In the genomic region with DNA sequence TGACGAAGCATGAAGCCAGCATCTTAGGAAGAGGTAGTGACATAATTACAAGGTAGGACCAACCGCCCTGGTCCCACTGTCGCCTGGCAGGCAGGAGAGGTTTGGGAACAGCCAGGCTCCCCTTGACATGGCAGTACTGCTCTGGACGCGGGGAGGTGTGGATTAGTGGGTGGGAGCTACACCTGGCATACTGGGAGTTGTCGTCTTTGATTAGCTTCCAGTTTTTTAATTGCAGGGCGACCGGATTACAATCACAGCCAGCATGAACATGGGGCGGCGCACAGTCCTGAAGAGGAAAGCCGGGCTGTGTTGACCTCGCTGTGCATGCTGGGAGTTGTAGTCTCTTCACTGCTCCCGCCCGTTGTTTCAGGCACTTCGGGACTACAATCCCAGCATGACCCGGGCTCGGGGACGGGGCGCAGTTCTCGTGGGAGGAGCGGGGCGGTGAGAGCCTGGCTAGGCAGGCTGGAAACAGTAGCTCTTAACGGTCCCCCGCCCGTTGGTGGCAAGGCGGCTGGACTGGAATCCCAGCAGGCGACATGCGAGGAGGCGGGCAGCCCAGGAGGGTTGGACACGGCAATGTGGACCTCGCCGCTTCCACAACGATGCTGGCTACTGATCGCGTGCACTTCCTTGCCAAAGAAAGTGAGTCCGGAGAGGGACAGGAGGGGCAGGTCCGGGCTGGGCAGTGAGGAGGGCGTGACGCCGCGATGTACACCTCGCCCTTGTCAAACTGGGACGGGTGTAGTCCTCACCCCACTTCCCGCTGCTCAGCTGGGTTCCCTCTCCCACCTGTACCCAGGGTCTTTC, we compare ENCODE assay signal across 8 cellular contexts.
DNase-seq lines count a peak whose midpoint lies in the region; ATAC-seq, FAIRE-seq and TF ChIP-seq lines count a peak whose summit lies in the region.

No MANE protein-coding gene starts in this region.

- intact Hi-C loops in K562 (cut with micrococcal nuclease) = no loop called here

- no peak for TF ChIP-seq POLR2A in K562 (conservative IDR thresholded peaks at IDR 0.05)

- no peaks in the 10 kb centered on the region for H3K27me3 Mint-ChIP-seq in type B pancreatic cell

- peaks cover 5% of the 10 kb centered on the region for H3K9me3 Mint-ChIP-seq in type B pancreatic cell

- TF ChIP-seq RAD21 in K562 (CRISPR knock-in tag; conservative IDR thresholded peaks at IDR 0.05 in 1 of 2, IDR thresholded peaks at IDR 0.05 in 1 of 2) = no peak

- CTCF ChIA-PET in K562 (lab: Yijun Ruan, JAX; ENCODE audit: low intra/inter-chr PET ratio) = no interaction called here

- H3K27ac Mint-ChIP-seq in type B pancreatic cell = no peak overlapping the region

- FAIRE-seq in HTR-8/SVneo (lab: Jason Lieb, UNC) (no peak), K562 (lab: Jason Lieb, UNC) (peak; percentile 15)

- H2BK120ac ChIP-seq in mesenchymal stem cell (ENCODE audit: low read depth, low read length) = no peak overlapping the region

- in situ Hi-C loops in K562 (cut with MboI) = no loop called here

- POLR2A ChIA-PET in K562 (lab: Yijun Ruan, JAX) = no interaction called here

- no peak overlapping the region for H2AK5ac ChIP-seq in mesenchymal stem cell (ENCODE audit: low read length, severe bottlenecking)

- H3K36me3 ChIP-seq in K562 (ENCODE audit: control insufficient read depth, insufficient read depth, low read length) (no peaks in the 10 kb centered on the region), mesenchymal stem cell (ENCODE audit: control insufficient read depth in 1 of 2, insufficient read depth in 2 of 2, low read depth in 1 of 2, low read length in 2 of 2) (peaks cover 0 to 3% of the 10 kb centered on the region in 2 experiments)

- H2BK12ac ChIP-seq in mesenchymal stem cell (ENCODE audit: low read length in 2 of 2) = no peak overlapping the region

- no peak for TF ChIP-seq EP300 in K562 (IDR thresholded peaks at IDR 0.05; ENCODE audit: low read length)

- H3K4me3 Mint-ChIP-seq in type B pancreatic cell = no peak overlapping the region

- no peak overlapping the region for H3K27ac ChIP-seq in K562 (ENCODE audit: extremely low read depth, low read depth, low read length)
- H3K27ac ChIP-seq in mesenchymal stem cell (ENCODE audit: low read length, poor library complexity, severe bottlenecking) = no peak overlapping the region

- no peak overlapping the region for H2BK5ac ChIP-seq in mesenchymal stem cell (ENCODE audit: low read depth, low read length, poor library complexity, severe bottlenecking)

- H4K91ac ChIP-seq in mesenchymal stem cell (ENCODE audit: low read length) = no peak overlapping the region

- H3K23ac ChIP-seq in mesenchymal stem cell (ENCODE audit: low read length in 2 of 2) = no peak overlapping the region

- H3K18ac ChIP-seq in mesenchymal stem cell (ENCODE audit: low read depth in 1 of 2, low read length in 2 of 2) = no peak overlapping the region

- BruUV-seq in K562 (replicated peaks; lab: Mats Ljungman, UMichigan) = no TSS peak

- H3K4me1 ChIP-seq in K562 (replicated peaks in 1 of 2; ENCODE audit: control insufficient read depth in 2 of 2, insufficient read depth in 2 of 2, low read length in 2 of 2) (peaks cover 0 to 8% of the 10 kb centered on the region in 2 experiments; a peak in 2 of 5 replicates), mesenchymal stem cell (ENCODE audit: control insufficient read depth, insufficient read depth, low read depth, low read length) (no peaks in the 10 kb centered on the region)

- H3K4me3 ChIP-seq in K562 (peak overlapping the region; percentile 17), mesenchymal stem cell (ENCODE audit: insufficient read depth in 1 of 2, low read depth in 1 of 2, low read length in 2 of 2) (peak overlapping the region in 1 of 2 experiments; percentile 68)

- no peaks in the 10 kb centered on the region for H3K36me3 Mint-ChIP-seq in type B pancreatic cell

- H3K9me1 ChIP-seq in K562 (ENCODE audit: control insufficient read depth, insufficient read depth, low read length) = no peaks in the 10 kb centered on the region

- H3K9me3 ChIP-seq in K562 (replicated peaks; ENCODE audit: control insufficient read depth, insufficient read depth, low read depth, low read length) = no peaks in the 10 kb centered on the region
- H3K9me3 ChIP-seq in mesenchymal stem cell (ENCODE audit: control insufficient read depth, low read length) = peaks cover 41% of the 10 kb centered on the region

- H4K8ac ChIP-seq in mesenchymal stem cell (ENCODE audit: low read length) = no peak overlapping the region

- H3K4me2 ChIP-seq in K562 (ENCODE audit: insufficient read depth, low read length) (peak overlapping the region; percentile 65), mesenchymal stem cell (ENCODE audit: low read length, poor library complexity, severe bottlenecking) (no peak overlapping the region)

- H3K4ac ChIP-seq in mesenchymal stem cell (ENCODE audit: low read depth in 1 of 2, low read length in 2 of 2) = no peak overlapping the region

- ATAC-seq in K562 (peak; percentile 98), GM21447 (IDR thresholded peaks at IDR 0.05; ENCODE audit: unreplicated experiment) (no peak)

- no peaks in the 10 kb centered on the region for H3K4me1 Mint-ChIP-seq in type B pancreatic cell (ENCODE audit: unreplicated experiment)

- DNase-seq in HTR-8/SVneo (ENCODE audit: insufficient read length, low spot score) = peak; percentile 20
- DNase-seq in T1000 (lab: John Stamatoyannopoulos, UW) = peak; percentile 85
- peak; percentile 40 to 73 (median 42) for DNase-seq in K562 (ENCODE audit: extremely low read depth in 1 of 4, low spot score in 3 of 4)
- DNase-seq in mesenchymal stem cell = no peak
- DNase-seq in stimulated activated CD8-positive, alpha-beta memory T cell treated with anti-CD3 and anti-CD28 coated beads, Interleukin-4, amount 100 ng/mL, for 1 hour (ENCODE audit: low read depth in 2 of 2, low spot score in 1 of 2) = peak; percentile 59 to 81
- DNase-seq in type B pancreatic cell (ENCODE audit: extremely low spot score, unreplicated experiment) = no peak
- no peak for DNase-seq in NCI-H69 (lab: John Stamatoyannopoulos, UW)

- no peak for TF ChIP-seq CTCF in K562 (IDR thresholded peaks at IDR 0.05 in 2 of 3, conservative IDR thresholded peaks at IDR 0.05 in 1 of 3; ENCODE audit: insufficient read depth in 2 of 3, low read depth in 1 of 3, low read length in 3 of 3)
- TF ChIP-seq CTCF in type B pancreatic cell (conservative IDR thresholded peaks at IDR 0.05) = no peak

- no peaks in the 10 kb centered on the region for H4K20me1 ChIP-seq in K562 (replicated peaks; ENCODE audit: control insufficient read depth, insufficient read depth, low read length)

- no peaks in the 10 kb centered on the region for H3K79me1 ChIP-seq in mesenchymal stem cell (replicated peaks; ENCODE audit: low read length, poor library complexity, severe bottlenecking)

- 1% methylated on average over 44 of the region's 44 CpGs for WGBS in K562 (ENCODE audit: insufficient coverage, low coverage, missing lambda C conversion rate)
- 92% methylated on average over 44 of the region's 44 CpGs for WGBS in mesenchymal stem cell

- H2AFZ ChIP-seq in K562 (ENCODE audit: low read depth, low read length) (peak overlapping the region; percentile 81), mesenchymal stem cell (ENCODE audit: low read depth, low read length) (no peak overlapping the region)

- H2BK15ac ChIP-seq in mesenchymal stem cell (ENCODE audit: low read depth, poor library complexity, severe bottlenecking) = no peak overlapping the region

- H3K14ac ChIP-seq in mesenchymal stem cell (ENCODE audit: low read length in 2 of 2) = no peak overlapping the region

- no peaks in the 10 kb centered on the region for H3K79me2 ChIP-seq in K562 (ENCODE audit: control insufficient read depth, insufficient read depth, low read length)

- H3K9ac ChIP-seq in K562 (ENCODE audit: insufficient read depth in 1 of 2, low read depth in 2 of 2, low read length in 2 of 2) (no peak overlapping the region; a peak in 1 of 4 replicates), mesenchymal stem cell (ENCODE audit: low read length) (peak overlapping the region; percentile 68)

- H3K27me3 ChIP-seq in K562 (ENCODE audit: control insufficient read depth in 2 of 2, insufficient read depth in 2 of 2, low read length in 2 of 2) (no peaks in the 10 kb centered on the region), mesenchymal stem cell (ENCODE audit: control insufficient read depth in 1 of 2, insufficient read depth in 1 of 2, low read length in 2 of 2) (no peaks in the 10 kb centered on the region)

TF ChIP-seq in K562, 482 proteins besides CTCF, POLR2A, EP300 and RAD21 (continues in another document):
- TF ChIP-seq PHF20 (IDR thresholded peaks at IDR 0.05; ENCODE audit: partially characterized antibody) = no peak
- TF ChIP-seq FOXP1 (CRISPR knock-in tag; IDR thresholded peaks at IDR 0.05) = no peak
- no peak for TF ChIP-seq NFYB (IDR thresholded peaks at IDR 0.05; ENCODE audit: extremely low read depth, insufficient read length)
- no peak for TF ChIP-seq EGR1 (conservative IDR thresholded peaks at IDR 0.05)
- TF ChIP-seq FOXA1 (IDR thresholded peaks at IDR 0.05; ENCODE audit: borderline replicate concordance) = no peak
- TF ChIP-seq OTX1 (CRISPR knock-in tag; IDR thresholded peaks at IDR 0.05) = no peak
- TF ChIP-seq MAZ (CRISPR knock-in tag; conservative IDR thresholded peaks at IDR 0.05 in 1 of 2, IDR thresholded peaks at IDR 0.05 in 1 of 2) = 0 out of 4 replicates have a peak, but pooled peaks of 1 of the 2 experiments have one; percentile 33
- TF ChIP-seq, protein P1, sequence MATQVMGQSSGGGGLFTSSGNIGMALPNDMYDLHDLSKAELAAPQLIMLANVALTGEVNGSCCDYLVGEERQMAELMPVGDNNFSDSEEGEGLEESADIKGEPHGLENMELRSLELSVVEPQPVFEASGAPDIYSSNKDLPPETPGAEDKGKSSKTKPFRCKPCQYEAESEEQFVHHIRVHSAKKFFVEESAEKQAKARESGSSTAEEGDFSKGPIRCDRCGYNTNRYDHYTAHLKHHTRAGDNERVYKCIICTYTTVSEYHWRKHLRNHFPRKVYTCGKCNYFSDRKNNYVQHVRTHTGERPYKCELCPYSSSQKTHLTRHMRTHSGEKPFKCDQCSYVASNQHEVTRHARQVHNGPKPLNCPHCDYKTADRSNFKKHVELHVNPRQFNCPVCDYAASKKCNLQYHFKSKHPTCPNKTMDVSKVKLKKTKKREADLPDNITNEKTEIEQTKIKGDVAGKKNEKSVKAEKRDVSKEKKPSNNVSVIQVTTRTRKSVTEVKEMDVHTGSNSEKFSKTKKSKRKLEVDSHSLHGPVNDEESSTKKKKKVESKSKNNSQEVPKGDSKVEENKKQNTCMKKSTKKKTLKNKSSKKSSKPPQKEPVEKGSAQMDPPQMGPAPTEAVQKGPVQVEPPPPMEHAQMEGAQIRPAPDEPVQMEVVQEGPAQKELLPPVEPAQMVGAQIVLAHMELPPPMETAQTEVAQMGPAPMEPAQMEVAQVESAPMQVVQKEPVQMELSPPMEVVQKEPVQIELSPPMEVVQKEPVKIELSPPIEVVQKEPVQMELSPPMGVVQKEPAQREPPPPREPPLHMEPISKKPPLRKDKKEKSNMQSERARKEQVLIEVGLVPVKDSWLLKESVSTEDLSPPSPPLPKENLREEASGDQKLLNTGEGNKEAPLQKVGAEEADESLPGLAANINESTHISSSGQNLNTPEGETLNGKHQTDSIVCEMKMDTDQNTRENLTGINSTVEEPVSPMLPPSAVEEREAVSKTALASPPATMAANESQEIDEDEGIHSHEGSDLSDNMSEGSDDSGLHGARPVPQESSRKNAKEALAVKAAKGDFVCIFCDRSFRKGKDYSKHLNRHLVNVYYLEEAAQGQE (CRISPR knock-in tag; IDR thresholded peaks at IDR 0.05; ENCODE audit: low read depth) = no peak

Comparison
In these comparisons a context has a peak if more than half of its experiments do, and no peak if none do; other contexts are left out.
1. DNase-seq: peak in HTR-8/SVneo (single experiment), T1000 (single experiment), K562 (4 of 4) and stimulated activated CD8-positive, alpha-beta memory T cell treated with anti-CD3 and anti-CD28 coated beads, Interleukin-4, amount 100 ng/mL, for 1 hour (2 of 2); none in mesenchymal stem cell (single experiment), type B pancreatic cell (single experiment) and NCI-H69 (single experiment).